ENCODE assay signal across 10 cellular contexts in the genomic region with DNA sequence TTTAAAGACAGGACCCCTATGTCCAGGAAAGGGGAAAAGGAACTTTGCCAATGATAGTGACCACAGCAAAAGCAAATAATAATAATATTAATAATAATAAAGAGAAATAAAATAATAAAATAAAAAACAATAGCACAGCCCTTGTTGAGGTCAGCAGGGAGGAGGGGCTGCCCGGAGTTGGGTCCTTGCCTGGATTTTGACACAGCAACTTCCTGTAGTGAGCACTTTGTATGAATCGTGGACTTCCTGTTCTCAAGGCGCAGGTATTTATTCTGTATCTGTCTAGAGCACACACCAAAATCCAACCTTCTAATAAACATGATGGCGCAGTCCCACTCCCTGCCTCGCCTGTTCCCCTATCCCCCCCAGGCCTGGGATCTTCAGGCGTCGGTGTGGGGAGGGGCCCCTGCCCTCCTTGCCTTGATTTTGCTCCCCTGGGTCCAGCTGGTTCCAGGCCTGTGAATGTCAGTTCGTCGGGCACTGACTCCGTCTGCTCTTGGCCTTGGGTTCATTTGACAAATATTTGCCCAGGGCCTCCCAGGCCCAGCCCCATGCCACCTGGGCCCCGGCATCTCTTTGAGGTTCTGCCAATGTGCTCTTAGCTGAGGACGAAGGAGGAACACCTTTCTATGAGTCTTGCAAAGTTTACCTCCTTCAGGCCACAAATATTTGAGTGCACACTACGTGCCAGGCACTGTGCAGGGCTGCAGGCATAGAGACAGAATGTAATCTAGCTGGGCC. TPM values are rescaled to one million over a fixed set of nuclear protein-coding genes. Genes with fewer than 3 reads are reported as not detected.
DNase-seq lines count a peak whose midpoint lies in the region; ATAC-seq lines count a peak whose summit lies in the region.
"Had no signal": no experiment of that assay in that cellular context is flagged by ENCODE, and none has a peak within 500 bp of the region (broad histone marks: within the 10 kb centered on the region; RNA-seq: fewer than 3 reads in every experiment).

No MANE protein-coding gene starts in this region.

- peak overlapping the region; percentile 61 to 94 (median 85) for H3K27ac Mint-ChIP-seq in naive thymus-derived CD4-positive, alpha-beta T cell
- H3K27ac Mint-ChIP-seq: endodermal cell had no signal

- no peaks in the 10 kb centered on the region for H3K27me3 ChIP-seq in BLaER1 treated with 17β-estradiol and CSF1 and Interleukin-3, amounts not matched to agents 10 nM and 100 nM
- H3K27me3 ChIP-seq in MG63: no peaks in the 10 kb centered on the region
- no peaks in the 10 kb centered on the region for H3K27me3 ChIP-seq in duodenal mucosa (ENCODE audit: control insufficient read depth in 1 of 2, insufficient read depth in 2 of 2, low read length in 2 of 2)
- no peaks in the 10 kb centered on the region for H3K27me3 ChIP-seq in naive thymus-derived CD4-positive, alpha-beta T cell (ENCODE audit: control insufficient read depth in 2 of 2, insufficient read depth in 2 of 2, low read length in 2 of 2)

- peaks cover 61 to 63% (median 62%) of the 10 kb centered on the region in 11 experiments for H3K36me3 ChIP-seq in BLaER1 treated with 17β-estradiol and CSF1 and Interleukin-3, amounts not matched to agents 10 nM and 100 nM
- H3K36me3 ChIP-seq in MG63: peaks cover 22% of the 10 kb centered on the region
- peaks cover 33 to 48% of the 10 kb centered on the region in 2 donors for H3K36me3 ChIP-seq in duodenal mucosa (ENCODE audit: control insufficient read depth in 1 of 2, insufficient read depth in 2 of 2, low read length in 2 of 2)
- peaks cover 12 to 44% (median 12%) of the 10 kb centered on the region in 3 experiments for H3K36me3 ChIP-seq in naive thymus-derived CD4-positive, alpha-beta T cell (ENCODE audit: control insufficient read depth in 2 of 3, insufficient read depth in 3 of 3, low read length in 3 of 3)

- peak overlapping the region in 9 of 10 donors; percentile 9 to 68 (median 35) for H3K4me3 Mint-ChIP-seq in naive thymus-derived CD4-positive, alpha-beta T cell
- H3K4me3 Mint-ChIP-seq: endodermal cell had no signal

- peaks cover 41 to 60% (median 52%) of the 10 kb centered on the region in 7 donors for H3K4me1 Mint-ChIP-seq in naive thymus-derived CD4-positive, alpha-beta T cell
- H3K4me1 Mint-ChIP-seq: endodermal cell had no signal

- H3K9ac ChIP-seq in BLaER1 treated with 17β-estradiol and CSF1 and Interleukin-3, amounts not matched to agents 10 nM and 100 nM: peak overlapping the region in 7 of 11 experiments; percentile 1 to 45 (median 13); a peak in 3 of 22 replicates
- H3K9ac ChIP-seq in duodenal mucosa (ENCODE audit: low read depth in 1 of 2, low read length in 2 of 2): no peak overlapping the region

- no peaks in the 10 kb centered on the region for H3K9me3 ChIP-seq in BLaER1 treated with 17β-estradiol and CSF1 and Interleukin-3, amounts not matched to agents 10 nM and 100 nM (replicated peaks in 1 of 11)
- H3K9me3 ChIP-seq in MG63 (no peaks in the 10 kb centered on the region), duodenal mucosa (ENCODE audit: control insufficient read depth in 1 of 2, low read length in 2 of 2) (no peaks in the 10 kb centered on the region)
- no peaks in the 10 kb centered on the region for H3K9me3 ChIP-seq in naive thymus-derived CD4-positive, alpha-beta T cell (ENCODE audit: control insufficient read depth in 2 of 3, low read length in 3 of 3)

- H4K20me1 ChIP-seq in BLaER1 treated with 17β-estradiol and CSF1 and Interleukin-3, amounts not matched to agents 10 nM and 100 nM: peaks cover 55 to 79% (median 77%) of the 10 kb centered on the region in 11 experiments

- no peak overlapping the region for H3K4me3 ChIP-seq in BLaER1 treated with 17β-estradiol and CSF1 and Interleukin-3, amounts not matched to agents 10 nM and 100 nM
- H3K4me3 ChIP-seq in MG63 (no peak overlapping the region), duodenal mucosa (ENCODE audit: low read depth in 1 of 2, low read length in 2 of 2) (no peak overlapping the region)
- no peak overlapping the region for H3K4me3 ChIP-seq in naive thymus-derived CD4-positive, alpha-beta T cell (ENCODE audit: low read length)

- H3K27ac ChIP-seq in BLaER1 treated with 17β-estradiol and CSF1 and Interleukin-3, amounts not matched to agents 10 nM and 100 nM: peak overlapping the region in 6 of 11 experiments; percentile 0 to 87 (median 14); a peak in 5 of 22 replicates
- H3K27ac ChIP-seq in duodenal mucosa (ENCODE audit: low read depth, low read length): peak overlapping the region; percentile 35
- H3K27ac ChIP-seq in naive thymus-derived CD4-positive, alpha-beta T cell (ENCODE audit: low read depth, low read length): peak overlapping the region; percentile 43

- intact Hi-C loops in naive thymus-derived CD4-positive, alpha-beta T cell (cut with micrococcal nuclease): no loop called here

- H3K4me1 ChIP-seq in BLaER1 treated with 17β-estradiol and CSF1 and Interleukin-3, amounts not matched to agents 10 nM and 100 nM: peaks cover 68 to 96% (median 83%) of the 10 kb centered on the region in 10 experiments
- peaks cover 56 to 62% of the 10 kb centered on the region in 2 donors for H3K4me1 ChIP-seq in duodenal mucosa (ENCODE audit: control insufficient read depth in 1 of 2, insufficient read depth in 2 of 2, low read length in 2 of 2)
- peaks cover 24 to 37% of the 10 kb centered on the region in 2 donors for H3K4me1 ChIP-seq in naive thymus-derived CD4-positive, alpha-beta T cell (ENCODE audit: control insufficient read depth in 2 of 2, insufficient read depth in 2 of 2, low read length in 2 of 2)

- H3K36me3 Mint-ChIP-seq in naive thymus-derived CD4-positive, alpha-beta T cell: peaks cover 2 to 16% (median 7%) of the 10 kb centered on the region in 5 donors

- peak overlapping the region; percentile 21 to 66 (median 50); a peak in 21 of 22 replicates for H3K4me2 ChIP-seq in BLaER1 treated with 17β-estradiol and CSF1 and Interleukin-3, amounts not matched to agents 10 nM and 100 nM

- CTCF ChIA-PET in naive thymus-derived CD4-positive, alpha-beta T cell (lab: Charles Lee): interaction anchor here (0.6 to 1.0 kb wide), 3 partner anchors 10 to 16 kb away, joined by 3 to 6 read pairs (median 3); a partner anchor contains a TSS

- POLR2A ChIA-PET in naive thymus-derived CD4-positive, alpha-beta T cell (lab: Charles Lee): interaction anchor here (1.0 to 8.2 kb wide), 5 partner anchors 8 to 56 kb away, joined by 3 to 68 read pairs (median 9); a partner anchor contains a TSS

- DNase-seq in MG63: peak; percentile 26
- no peak for DNase-seq in naive thymus-derived CD4-positive, alpha-beta T cell
- DNase-seq in globus pallidus (ENCODE audit: low spot score): no peak
- DNase-seq: activated CD4-positive, CD25-positive, alpha-beta regulatory T cell treated with anti-CD3 and anti-CD28 coated beads, Interleukin-2, amount 50 U/mL, for 72 hours; endodermal cell had no signal

- no peak for ATAC-seq in naive thymus-derived CD4-positive, alpha-beta T cell
- ATAC-seq in HG03097 (IDR thresholded peaks at IDR 0.05; ENCODE audit: low FRiP score, unreplicated experiment): no peak
- ATAC-seq in GM19397 (IDR thresholded peaks at IDR 0.05; ENCODE audit: unreplicated experiment): no peak
- ATAC-seq in HG02973 (IDR thresholded peaks at IDR 0.05; ENCODE audit: unreplicated experiment): no peak

- no peaks in the 10 kb centered on the region for H3K27me3 Mint-ChIP-seq in naive thymus-derived CD4-positive, alpha-beta T cell

- peaks cover 0 to 2% (median 0%) of the 10 kb centered on the region in 11 donors for H3K9me3 Mint-ChIP-seq in naive thymus-derived CD4-positive, alpha-beta T cell
- H3K9me3 Mint-ChIP-seq: endodermal cell had no signal

RNA-seq across cellular contexts. Expression of a gene that starts 13.9 kb away (rescaled TPM):
- total RNA-seq in MG63 (2014; rRNA removed; shearing (Covaris generic); ENCODE audit: low replicate concordance): 27.8 and 40.9 TPM in 2 replicates
- total RNA-seq in naive thymus-derived CD4-positive, alpha-beta T cell: 10 to 100 TPM; 55.2 to 88.7 (median 59.1) TPM
- polyA plus RNA-seq in naive thymus-derived CD4-positive, alpha-beta T cell: 10 to 100 TPM; 23.9 to 50.5 TPM

RNA-seq across cellular contexts. Expression of a gene that starts 56.0 kb away (rescaled TPM):
- 2.3 and 6.6 TPM in 2 replicates for total RNA-seq in MG63 (2014; rRNA removed; shearing (Covaris generic); ENCODE audit: low replicate concordance)
- 1 to 10 TPM; 1.3 to 5.1 (median 2.9) TPM for total RNA-seq in naive thymus-derived CD4-positive, alpha-beta T cell
- 1 to 10 TPM; 2.2 to 3.4 TPM for polyA plus RNA-seq in naive thymus-derived CD4-positive, alpha-beta T cell

RNA-seq across cellular contexts. Expression of a gene that starts 56.3 kb away (rescaled TPM):
- 0.96 and 6.7 TPM in 2 replicates for total RNA-seq in MG63 (2014; rRNA removed; shearing (Covaris generic); ENCODE audit: low replicate concordance)
- total RNA-seq in naive thymus-derived CD4-positive, alpha-beta T cell: 10 to 100 TPM; 11.6 to 32.1 (median 26.8) TPM
- polyA plus RNA-seq in naive thymus-derived CD4-positive, alpha-beta T cell: 10 to 100 TPM; 11.4 to 17.5 TPM

Comparison
In these comparisons a context has a peak if more than half of its experiments do, and no peak if none do; other contexts are left out.
1. H3K9ac ChIP-seq: peak in BLaER1 treated with 17β-estradiol and CSF1 and Interleukin-3, amounts not matched to agents 10 nM and 100 nM (7 of 11); none in duodenal mucosa (0 of 2).
2. Peak in every context shown above with its lines, with median percentiles within 50 percentile points of each other: H3K27ac ChIP-seq.